Comparison of ENCODE assay signal across 9 cellular contexts in genomic region chr15:91956026-91956723, GRCh38.
A peak's percentile ranks its signal among the peaks of the same experiment; 100 is the strongest.
DNase-seq lines count a peak whose midpoint lies in the region.
"Had no signal": no experiment of that assay in that cellular context is flagged by ENCODE, and none has a peak within 500 bp of the region (broad histone marks: within the 10 kb centered on the region; RNA-seq: fewer than 3 reads in every experiment).

No MANE protein-coding gene starts in this region.

- no peaks in the 10 kb centered on the region for H3K36me3 Mint-ChIP-seq in activated CD4-positive, alpha-beta T cell treated with anti-CD3 and anti-CD28 coated beads, Interleukin-2, amount 10 ng/mL, durations not matched to agents 7 days and 5 days (ENCODE audit: low read depth)
- H3K36me3 Mint-ChIP-seq: activated naive CD4-positive, alpha-beta T cell treated with anti-CD3 and anti-CD28 coated beads, Interleukin-2, amount 50 U/mL, for 72 hours had no signal

- no peak overlapping the region for H2BK5ac ChIP-seq in mesenchymal stem cell (ENCODE audit: low read depth, low read length, poor library complexity, severe bottlenecking)

- H2AFZ ChIP-seq in ACC112 (ENCODE audit: low read length, unreplicated experiment) = peak overlapping the region; percentile 74
- H2AFZ ChIP-seq in mesenchymal stem cell (ENCODE audit: low read depth, low read length) = no peak overlapping the region

- H3K4me1 Mint-ChIP-seq in activated CD4-positive, alpha-beta T cell treated with anti-CD3 and anti-CD28 coated beads, Interleukin-2, amount 10 ng/mL, durations not matched to agents 7 days and 5 days = peaks cover 35% of the 10 kb centered on the region

- no peak overlapping the region for H3K4ac ChIP-seq in mesenchymal stem cell (ENCODE audit: low read depth in 1 of 2, low read length in 2 of 2)

- no peak overlapping the region for H3K18ac ChIP-seq in mesenchymal stem cell (ENCODE audit: low read depth in 1 of 2, low read length in 2 of 2)

- H3K27me3 ChIP-seq in ACC112 (ENCODE audit: insufficient read depth, low read length) (no peaks in the 10 kb centered on the region), mesenchymal stem cell (ENCODE audit: control insufficient read depth in 1 of 2, insufficient read depth in 1 of 2, low read length in 2 of 2) (no peaks in the 10 kb centered on the region)

- H3K79me1 ChIP-seq in mesenchymal stem cell (replicated peaks; ENCODE audit: low read length, poor library complexity, severe bottlenecking) = peaks cover 1% of the 10 kb centered on the region

- H3K4me3 ChIP-seq in ACC112 (ENCODE audit: low read depth, low read length) = no peak overlapping the region
- peak overlapping the region in 1 of 2 experiments; percentile 1 for H3K4me3 ChIP-seq in mesenchymal stem cell (ENCODE audit: insufficient read depth in 1 of 2, low read depth in 1 of 2, low read length in 2 of 2)

- H3K23ac ChIP-seq in mesenchymal stem cell (ENCODE audit: low read length in 2 of 2) = no peak overlapping the region

- H2BK12ac ChIP-seq in mesenchymal stem cell (ENCODE audit: low read length in 2 of 2) = no peak overlapping the region

- H3K4me3 Mint-ChIP-seq in activated CD4-positive, alpha-beta T cell treated with anti-CD3 and anti-CD28 coated beads, Interleukin-2, amount 10 ng/mL, durations not matched to agents 7 days and 5 days = no peak overlapping the region

- DNase-seq in NCI-H146 treated with DMSO at 0.1 percent for 48 hours (lab: John Stamatoyannopoulos, UW; ENCODE audit: unreplicated experiment) (peak; percentile 10), epithelial cell of prostate (ENCODE audit: low read depth, low spot score) (no peak), mesenchymal stem cell (no peak), DMS53 (lab: John Stamatoyannopoulos, UW) (no peak), NCI-H187 (lab: John Stamatoyannopoulos, UW) (no peak), NCI-H748 (lab: John Stamatoyannopoulos, UW; ENCODE audit: unreplicated experiment) (no peak)
- DNase-seq in activated CD4-positive, alpha-beta T cell treated with anti-CD3 and anti-CD28 coated beads, Interleukin-2, amount 10 ng/mL, durations not matched to agents 7 days and 5 days = no peak

- H3K27me3 Mint-ChIP-seq in activated CD4-positive, alpha-beta T cell treated with anti-CD3 and anti-CD28 coated beads, Interleukin-2, amount 10 ng/mL, durations not matched to agents 7 days and 5 days = no peaks in the 10 kb centered on the region

- 34% methylated on average over 8 of the region's 8 CpGs for whole genome bisulfite sequencing in mesenchymal stem cell

- H2AK5ac ChIP-seq in mesenchymal stem cell (ENCODE audit: low read length, severe bottlenecking) = no peak overlapping the region

- CTCF ChIA-PET in activated CD4-positive, alpha-beta T cell treated with anti-CD3 and anti-CD28 coated beads, Interleukin-2, amount 10 ng/mL, durations not matched to agents 7 days and 5 days (lab: Charles Lee) = interaction anchor here (1.2 kb wide), 1 partner anchor 102 kb away, joined by 3 read pairs; the partner anchor contains the start of gene SLCO3A1

- no peaks in the 10 kb centered on the region for H3K36me3 ChIP-seq in ACC112 (ENCODE audit: insufficient read depth, low read length)
- H3K36me3 ChIP-seq in mesenchymal stem cell (ENCODE audit: control insufficient read depth in 1 of 2, insufficient read depth in 2 of 2, low read depth in 1 of 2, low read length in 2 of 2) = no peaks in the 10 kb centered on the region

- no peak overlapping the region for H2BK15ac ChIP-seq in mesenchymal stem cell (ENCODE audit: low read depth, poor library complexity, severe bottlenecking)

- no peaks in the 10 kb centered on the region for H3K9me3 ChIP-seq in mesenchymal stem cell (ENCODE audit: control insufficient read depth, low read length)

- H3K4me1 ChIP-seq in ACC112 (ENCODE audit: control insufficient read depth, insufficient read depth, low read length, unreplicated experiment) = peaks cover 21% of the 10 kb centered on the region
- H3K4me1 ChIP-seq in mesenchymal stem cell (ENCODE audit: control insufficient read depth, insufficient read depth, low read depth, low read length) = no peaks in the 10 kb centered on the region

- POLR2A ChIA-PET in activated CD4-positive, alpha-beta T cell treated with anti-CD3 and anti-CD28 coated beads, Interleukin-2, amount 10 ng/mL, durations not matched to agents 7 days and 5 days (lab: Charles Lee) = no interaction called here

- H3K27ac ChIP-seq in ACC112 (ENCODE audit: low read depth, low read length) (peak overlapping the region; percentile 47; the same call in 1 of the 2 replicates), epithelial cell of prostate (peak overlapping the region; percentile 69), mesenchymal stem cell (ENCODE audit: low read length, poor library complexity, severe bottlenecking) (no peak overlapping the region)

- H3K27ac Mint-ChIP-seq in activated CD4-positive, alpha-beta T cell treated with anti-CD3 and anti-CD28 coated beads, Interleukin-2, amount 10 ng/mL, durations not matched to agents 7 days and 5 days = no peak overlapping the region
- H3K27ac Mint-ChIP-seq: activated naive CD4-positive, alpha-beta T cell treated with anti-CD3 and anti-CD28 coated beads, Interleukin-2, amount 50 U/mL, for 72 hours had no signal

- peak overlapping the region; percentile 63 for H3K9ac ChIP-seq in mesenchymal stem cell (ENCODE audit: low read length)

- no peak overlapping the region for H4K8ac ChIP-seq in mesenchymal stem cell (ENCODE audit: low read length)

- peaks cover 25% of the 10 kb centered on the region for H3K79me2 ChIP-seq in ACC112 (ENCODE audit: control insufficient read depth, insufficient read depth, low read length, unreplicated experiment)

- H2BK120ac ChIP-seq in mesenchymal stem cell (ENCODE audit: low read depth, low read length) = no peak overlapping the region

- peaks cover 3% of the 10 kb centered on the region for H3K9me3 Mint-ChIP-seq in activated CD4-positive, alpha-beta T cell treated with anti-CD3 and anti-CD28 coated beads, Interleukin-2, amount 10 ng/mL, durations not matched to agents 7 days and 5 days
- H3K9me3 Mint-ChIP-seq: activated naive CD4-positive, alpha-beta T cell treated with anti-CD3 and anti-CD28 coated beads, Interleukin-2, amount 50 U/mL, for 72 hours had no signal

- no peak overlapping the region for H3K4me2 ChIP-seq in mesenchymal stem cell (ENCODE audit: low read length, poor library complexity, severe bottlenecking)

- no peak overlapping the region for H3K14ac ChIP-seq in mesenchymal stem cell (ENCODE audit: low read length in 2 of 2)

- no peak overlapping the region for H4K91ac ChIP-seq in mesenchymal stem cell (ENCODE audit: low read length)
